ENCODE assay signal across 34 cellular contexts in the genomic region with DNA sequence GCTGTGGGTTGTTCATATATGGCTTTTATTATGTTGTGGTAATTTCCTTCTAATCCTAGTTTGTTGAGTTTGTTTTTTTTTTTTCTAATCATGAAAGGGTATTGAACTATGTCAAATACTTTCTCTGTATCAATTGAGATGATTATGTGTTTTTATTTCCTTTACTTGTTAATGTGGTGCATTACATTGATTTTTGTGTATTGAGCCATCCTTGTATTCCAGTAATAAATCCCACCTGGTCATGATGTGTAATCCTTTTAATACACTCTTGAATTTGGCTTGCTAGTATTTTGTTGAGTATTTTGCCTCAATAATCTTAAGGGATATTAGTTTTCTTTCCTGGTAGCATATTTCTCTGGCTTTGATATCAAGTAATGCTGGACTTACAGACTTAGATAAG.
"Had no signal": no experiment of that assay in that cellular context is flagged by ENCODE, and none has a peak within 500 bp of the region (broad histone marks: within the 10 kb centered on the region; RNA-seq: fewer than 3 reads in every experiment).

No MANE protein-coding gene starts in this region.

- H3K27ac ChIP-seq: KMS-11 had no signal

- DNase-seq: Karpas-422, Kasumi-1, MG63, MM.1S, MV-4-11, NCI-H1048, NCI-H1092, NCI-H1092 treated with DMSO at 0.1 percent for 48 hours, NCI-H1105, NCI-H1105 treated with DMSO at 0.1 percent for 48 hours, NCI-H1417, NCI-H1417 treated with DMSO at 0.1 percent for 48 hours, NCI-H1436, NCI-H1436 treated with DMSO at 0.1 percent for 48 hours, NCI-H146, NCI-H1694, NCI-H1694 treated with DMSO at 0.1 percent for 48 hours, NCI-H187, NCI-H187 treated with DMSO at 0.1 percent for 48 hours, NCI-H1930, NCI-H2029, NCI-H2029 treated with DMSO at 0.1 percent for 48 hours, NCI-H2081, NCI-H2081 treated with DMSO at 0.1 percent for 48 hours, NCI-H2107, NCI-H2171, NCI-H2171 treated with DMSO at 0.1 percent for 48 hours, NCI-H2227 treated with DMSO at 0.1 percent for 48 hours, NCI-H226, NCI-H345, NCI-H446, NCI-H446 treated with DMSO at 0.1 percent for 48 hours, NCI-H510A had no signal

- H3K27me3 ChIP-seq: MG63 had no signal

- H3K36me3 ChIP-seq: MG63 had no signal

- H3K9ac ChIP-seq: KMS-11 had no signal

- H3K4me2 ChIP-seq: KMS-11 had no signal

- H3K4me3 ChIP-seq: MG63 had no signal
